In the genomic region with DNA sequence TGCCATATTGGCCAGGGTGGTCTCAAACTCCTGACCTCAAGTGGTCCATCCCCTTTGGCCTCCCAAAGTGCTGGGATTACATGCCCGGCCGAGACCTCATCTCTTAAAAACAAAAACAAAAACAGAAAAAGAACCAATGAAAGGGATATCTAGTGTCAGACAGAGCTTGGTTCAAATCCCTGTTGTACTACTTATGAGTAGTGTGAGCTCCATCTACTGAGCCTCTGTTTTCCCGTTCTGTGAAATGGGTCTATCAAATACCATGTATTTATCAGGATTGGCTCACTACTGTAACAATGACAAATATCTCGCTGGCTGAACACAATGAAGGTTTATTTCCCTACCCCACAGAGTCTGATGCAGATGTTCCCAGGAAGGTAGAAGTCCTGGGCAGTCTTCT, we compare ENCODE assay signal across 22 cellular contexts. TPM values are rescaled to one million over a fixed set of nuclear protein-coding genes. Genes with fewer than 3 reads are reported as not detected.
A peak's percentile ranks its signal among the peaks of the same experiment; 100 is the strongest.
DNase-seq lines count a peak whose midpoint lies in the region; ATAC-seq, FAIRE-seq and TF ChIP-seq lines count a peak whose summit lies in the region.
"Had no signal": no experiment of that assay in that cellular context is flagged by ENCODE, and none has a peak within 500 bp of the region (broad histone marks: within the 10 kb centered on the region; RNA-seq: fewer than 3 reads in every experiment).

No MANE protein-coding gene starts in this region.

- FAIRE-seq in HepG2 (lab: Jason Lieb, UNC) (no peak), A549 (lab: Jason Lieb, UNC) (no peak), K562 (lab: Jason Lieb, UNC) (no peak)
- FAIRE-seq: D721Med, G401.6, GM12891, GM19239 had no signal

- TF ChIP-seq EP300 in HepG2 (IDR thresholded peaks at IDR 0.05; ENCODE audit: low read depth in 2 of 2, low read length in 2 of 2) (no peak), HepG2 (CRISPR knock-in tag; IDR thresholded peaks at IDR 0.05; ENCODE audit: borderline replicate concordance) (no peak), A549 (IDR thresholded peaks at IDR 0.05) (no peak), K562 (IDR thresholded peaks at IDR 0.05; ENCODE audit: low read length) (no peak)

- peaks cover 19% of the 10 kb centered on the region for H3K27me3 Mint-ChIP-seq in neural progenitor cell (ENCODE audit: insufficient read depth, low read depth)
- peaks cover 7% of the 10 kb centered on the region for H3K27me3 Mint-ChIP-seq in activated T-helper 1 cell treated with anti-CD3 and anti-CD28 coated beads, Interleukin-12 subunit alpha, Interleukin-12 subunit beta, Interleukin-2, Interleukin-4 antibody, amounts not matched to agents 30 ng/mL and 10 ng/mL and 1 ng/mL, durations not matched to agents 14 hours and 24 hours and 36 hours (ENCODE audit: insufficient read depth)

- H3K27ac ChIP-seq in HepG2 (ENCODE audit: extremely low read length, insufficient read depth, low read length) (no peak overlapping the region), right lobe of liver (no peak overlapping the region), A549 (no peak overlapping the region), K562 (ENCODE audit: extremely low read depth, low read depth, low read length) (no peak overlapping the region), neural progenitor cell (no peak overlapping the region)
- H3K27ac ChIP-seq: 22Rv1, BLaER1, C4-2B had no signal

- no peak overlapping the region for H2AFZ ChIP-seq in HepG2 (ENCODE audit: low read length)
- no peak overlapping the region for H2AFZ ChIP-seq in K562 (ENCODE audit: low read depth, low read length)
- no peak overlapping the region for H2AFZ ChIP-seq in neural progenitor cell (replicated peaks)

- WGBS in HepG2 (ENCODE audit: low lambda C conversion rate) = 63% methylated on average over 4 of the region's 4 CpGs
- 92% methylated on average over 3 of the region's 4 CpGs for WGBS in right lobe of liver (ENCODE audit: insufficient coverage, low coverage, low lambda C conversion rate, missing lambda C conversion rate)
- 88% methylated on average over 4 of the region's 4 CpGs for WGBS in A549 (ENCODE audit: missing lambda C conversion rate)
- 43% methylated on average over 4 of the region's 4 CpGs for WGBS in K562 (ENCODE audit: insufficient coverage, low coverage, missing lambda C conversion rate)

- no peak for ATAC-seq in HepG2
- no peak for ATAC-seq in right lobe of liver
- no peak for ATAC-seq in A549
- ATAC-seq in K562 = no peak
- ATAC-seq: CD8-positive, alpha-beta T cell had no signal

- H4K20me1 ChIP-seq in HepG2 (ENCODE audit: insufficient read depth, low read length) = 0 out of 2 replicates have a peak, but pooled peaks cover 3% of the 10 kb centered on the region
- no peaks in the 10 kb centered on the region for H4K20me1 ChIP-seq in K562 (replicated peaks; ENCODE audit: control insufficient read depth, insufficient read depth, low read length)
- no peaks in the 10 kb centered on the region for H4K20me1 ChIP-seq in neural progenitor cell (ENCODE audit: low read depth)
- H4K20me1 ChIP-seq: BLaER1 had no signal

- TF ChIP-seq RAD21 in HepG2 (CRISPR knock-in tag; IDR thresholded peaks at IDR 0.05) = no peak
- TF ChIP-seq RAD21 in A549 (conservative IDR thresholded peaks at IDR 0.05 in 1 of 2, IDR thresholded peaks at IDR 0.05 in 1 of 2) = no peak
- TF ChIP-seq RAD21 in K562 (CRISPR knock-in tag; conservative IDR thresholded peaks at IDR 0.05 in 1 of 2, IDR thresholded peaks at IDR 0.05 in 1 of 2) = no peak

- POLR2A ChIA-PET in HepG2 (lab: Yijun Ruan, JAX) = interaction anchor here (1.0 kb wide), 1 partner anchor 37 kb away, joined by 3 read pairs; the partner anchor contains the start of gene HNF1A
- POLR2A ChIA-PET in A549 (lab: Yijun Ruan, JAX) = no interaction called here
- POLR2A ChIA-PET in K562 (lab: Yijun Ruan, JAX) = interaction anchor here (0.7 to 0.9 kb wide), 2 partner anchors 14 to 21 kb away, joined by 3 to 4 read pairs; no protein-coding TSS in a partner anchor

- in situ Hi-C loops in HepG2 (cut with HindIII; ENCODE audit: extremely low pct_ligation_motif_present, low pct_unique_long_range_greater_than_20kb) = no loop called here
- in situ Hi-C loops in K562 (cut with MboI) = no loop called here

- intact Hi-C loops in HepG2 (cut with micrococcal nuclease; ENCODE audit: unreplicated experiment) (loop anchor here (5.0 kb wide), 1 partner anchor 34 kb away; no protein-coding TSS in a partner anchor), right lobe of liver (cut with DNase I) (no loop called here), K562 (cut with micrococcal nuclease) (no loop called here)
- intact Hi-C loops in activated T-helper 1 cell treated with anti-CD3 and anti-CD28 coated beads, Interleukin-12 subunit alpha, Interleukin-12 subunit beta, Interleukin-2, Interleukin-4 antibody, amounts not matched to agents 30 ng/mL and 10 ng/mL and 1 ng/mL, durations not matched to agents 14 hours and 24 hours and 36 hours (cut with micrococcal nuclease) = no loop called here

- no peak for TF ChIP-seq CTCF in HepG2 (CRISPR knock-in tag; IDR thresholded peaks at IDR 0.05)
- no peak for TF ChIP-seq CTCF in right lobe of liver (IDR thresholded peaks at IDR 0.05)
- no peak for TF ChIP-seq CTCF in A549 (IDR thresholded peaks at IDR 0.05)
- TF ChIP-seq CTCF in K562 (IDR thresholded peaks at IDR 0.05 in 2 of 3, conservative IDR thresholded peaks at IDR 0.05 in 1 of 3; ENCODE audit: insufficient read depth in 2 of 3, low read depth in 1 of 3, low read length in 3 of 3) = no peak
- TF ChIP-seq CTCF in neural progenitor cell (IDR thresholded peaks at IDR 0.05) = no peak

- H3K9ac ChIP-seq in HepG2 (ENCODE audit: insufficient read depth, low read depth, low read length) = no peak overlapping the region
- no peak overlapping the region for H3K9ac ChIP-seq in K562 (ENCODE audit: insufficient read depth in 1 of 2, low read depth in 2 of 2, low read length in 2 of 2)
- no peak overlapping the region for H3K9ac ChIP-seq in neural progenitor cell
- H3K9ac ChIP-seq: BLaER1 had no signal

- no peaks in the 10 kb centered on the region; a peak in 1 of 5 replicates for H3K27me3 ChIP-seq in HepG2 (ENCODE audit: control insufficient read depth in 1 of 2, insufficient read depth in 2 of 2, low read length in 2 of 2)
- H3K27me3 ChIP-seq in right lobe of liver = no peaks in the 10 kb centered on the region
- H3K27me3 ChIP-seq in K562 (ENCODE audit: control insufficient read depth in 2 of 2, insufficient read depth in 2 of 2, low read length in 2 of 2) = peaks cover 5 to 7% of the 10 kb centered on the region in 2 experiments; a peak in 1 of 5 replicates
- no peaks in the 10 kb centered on the region for H3K27me3 ChIP-seq in neural progenitor cell
- H3K27me3 ChIP-seq: BE2C, BLaER1 had no signal

- H3F3A ChIP-seq in neural progenitor cell (ENCODE audit: low read depth) = no peaks in the 10 kb centered on the region

- H3K36me3 ChIP-seq in HepG2 (replicated peaks in 1 of 2; ENCODE audit: control insufficient read depth in 1 of 2, insufficient read depth in 2 of 2, low read length in 2 of 2) (no peaks in the 10 kb centered on the region), right lobe of liver (no peaks in the 10 kb centered on the region), K562 (ENCODE audit: control insufficient read depth, insufficient read depth, low read length) (no peaks in the 10 kb centered on the region), neural progenitor cell (no peaks in the 10 kb centered on the region)
- H3K36me3 ChIP-seq: BE2C, BLaER1 had no signal

- H3K4me3 Mint-ChIP-seq in neural progenitor cell = no peak overlapping the region
- H3K4me3 Mint-ChIP-seq in activated T-helper 1 cell treated with anti-CD3 and anti-CD28 coated beads, Interleukin-12 subunit alpha, Interleukin-12 subunit beta, Interleukin-2, Interleukin-4 antibody, amounts not matched to agents 30 ng/mL and 10 ng/mL and 1 ng/mL, durations not matched to agents 14 hours and 24 hours and 36 hours = no peak overlapping the region
- H3K4me3 Mint-ChIP-seq: CD4-positive, alpha-beta T cell; CD8-positive, alpha-beta T cell had no signal

- peaks cover 58% of the 10 kb centered on the region for H3K4me1 ChIP-seq in HepG2 (ENCODE audit: insufficient read depth, low read length)
- H3K4me1 ChIP-seq in right lobe of liver = no peaks in the 10 kb centered on the region
- H3K4me1 ChIP-seq in A549 = peaks cover 4% of the 10 kb centered on the region; the same call in 1 of the 3 replicates
- H3K4me1 ChIP-seq in K562 (replicated peaks in 1 of 2; ENCODE audit: control insufficient read depth in 2 of 2, insufficient read depth in 2 of 2, low read length in 2 of 2) = peaks cover 3 to 6% of the 10 kb centered on the region in 2 experiments; a peak in 2 of 5 replicates
- no peaks in the 10 kb centered on the region for H3K4me1 ChIP-seq in neural progenitor cell
- H3K4me1 ChIP-seq: BE2C, BLaER1 had no signal

- H3K9me1 ChIP-seq in K562 (ENCODE audit: control insufficient read depth, insufficient read depth, low read length) = no peaks in the 10 kb centered on the region

- H3K9me3 ChIP-seq in HepG2 (ENCODE audit: low read length) (no peaks in the 10 kb centered on the region), right lobe of liver (no peaks in the 10 kb centered on the region), A549 (no peaks in the 10 kb centered on the region), K562 (replicated peaks; ENCODE audit: control insufficient read depth, insufficient read depth, low read depth, low read length) (no peaks in the 10 kb centered on the region), neural progenitor cell (ENCODE audit: low read depth) (no peaks in the 10 kb centered on the region)
- H3K9me3 ChIP-seq: BE2C, BLaER1, Caco-2 had no signal

- H3K36me3 Mint-ChIP-seq in neural progenitor cell = no peaks in the 10 kb centered on the region
- no peaks in the 10 kb centered on the region for H3K36me3 Mint-ChIP-seq in activated T-helper 1 cell treated with anti-CD3 and anti-CD28 coated beads, Interleukin-12 subunit alpha, Interleukin-12 subunit beta, Interleukin-2, Interleukin-4 antibody, amounts not matched to agents 30 ng/mL and 10 ng/mL and 1 ng/mL, durations not matched to agents 14 hours and 24 hours and 36 hours (ENCODE audit: low read depth)
- H3K36me3 Mint-ChIP-seq: CD8-positive, alpha-beta T cell had no signal

- peak overlapping the region; percentile 44 for H3K4me2 ChIP-seq in HepG2 (ENCODE audit: low read depth, low read length)
- H3K4me2 ChIP-seq in A549 = no peak overlapping the region
- H3K4me2 ChIP-seq in K562 (ENCODE audit: insufficient read depth, low read length) = no peak overlapping the region
- H3K4me2 ChIP-seq in neural progenitor cell = no peak overlapping the region
- H3K4me2 ChIP-seq: BLaER1 had no signal

- BruUV-seq in HepG2 (replicated peaks; lab: Mats Ljungman, UMichigan) (no TSS peak), K562 (replicated peaks; lab: Mats Ljungman, UMichigan) (no TSS peak)

- CTCF ChIA-PET in HepG2 (lab: Yijun Ruan, JAX; ENCODE audit: low intra/inter-chr PET ratio, low total read pairs) = no interaction called here
- CTCF ChIA-PET in A549 (lab: Yijun Ruan, JAX) = interaction anchor here (1.2 to 1.5 kb wide), 4 partner anchors 12 to 359 kb away, joined by 3 to 8 read pairs (median 5); no protein-coding TSS in a partner anchor
- CTCF ChIA-PET in K562 (lab: Yijun Ruan, JAX; ENCODE audit: low intra/inter-chr PET ratio) = no interaction called here

- TF ChIP-seq POLR2A in HepG2 (IDR thresholded peaks at IDR 0.05; ENCODE audit: insufficient read depth in 1 of 2, low read depth in 2 of 2, low read length in 2 of 2) (no peak), right lobe of liver (IDR thresholded peaks at IDR 0.05) (no peak), A549 (IDR thresholded peaks at IDR 0.05; ENCODE audit: low read length) (no peak), K562 (conservative IDR thresholded peaks at IDR 0.05) (no peak)

- H3K27ac Mint-ChIP-seq in neural progenitor cell = peak overlapping the region; percentile 79
- H3K27ac Mint-ChIP-seq in activated T-helper 1 cell treated with anti-CD3 and anti-CD28 coated beads, Interleukin-12 subunit alpha, Interleukin-12 subunit beta, Interleukin-2, Interleukin-4 antibody, amounts not matched to agents 30 ng/mL and 10 ng/mL and 1 ng/mL, durations not matched to agents 14 hours and 24 hours and 36 hours = no peak overlapping the region
- H3K27ac Mint-ChIP-seq: CD4-positive, alpha-beta T cell; CD8-positive, alpha-beta T cell had no signal

- no peaks in the 10 kb centered on the region for H3K9me3 Mint-ChIP-seq in neural progenitor cell
- no peaks in the 10 kb centered on the region for H3K9me3 Mint-ChIP-seq in activated T-helper 1 cell treated with anti-CD3 and anti-CD28 coated beads, Interleukin-12 subunit alpha, Interleukin-12 subunit beta, Interleukin-2, Interleukin-4 antibody, amounts not matched to agents 30 ng/mL and 10 ng/mL and 1 ng/mL, durations not matched to agents 14 hours and 24 hours and 36 hours
- H3K9me3 Mint-ChIP-seq: CD4-positive, alpha-beta T cell; CD8-positive, alpha-beta T cell had no signal

- no peak overlapping the region for H3K4me3 ChIP-seq in HepG2 (replicated peaks in 1 of 3; ENCODE audit: insufficient read depth in 1 of 3, low read depth in 2 of 3, low read length in 3 of 3)
- no peak overlapping the region for H3K4me3 ChIP-seq in right lobe of liver
- no peak overlapping the region for H3K4me3 ChIP-seq in A549
- H3K4me3 ChIP-seq in K562 = no peak overlapping the region
- no peak overlapping the region for H3K4me3 ChIP-seq in neural progenitor cell
- H3K4me3 ChIP-seq: BLaER1 had no signal

- H3K79me2 ChIP-seq in HepG2 (ENCODE audit: insufficient read depth, low read length) (no peaks in the 10 kb centered on the region), K562 (ENCODE audit: control insufficient read depth, insufficient read depth, low read length) (no peaks in the 10 kb centered on the region), neural progenitor cell (ENCODE audit: low read depth) (no peaks in the 10 kb centered on the region)

- DNase-seq in HepG2 (ENCODE audit: low spot score) (no peak), right lobe of liver (no peak), A549 (ENCODE audit: low read depth in 1 of 2, low spot score in 1 of 2) (no peak), K562 (ENCODE audit: extremely low read depth in 1 of 4, low spot score in 3 of 4) (no peak), neural progenitor cell (ENCODE audit: low spot score) (no peak)
- DNase-seq in activated effector memory CD4-positive, alpha-beta T cell treated with Interleukin-2 at 50 U/mL for 16 hours = no peak
- DNase-seq in activated T-helper 1 cell treated with anti-CD3 and anti-CD28 coated beads, Interleukin-12 subunit alpha, Interleukin-12 subunit beta, Interleukin-2, Interleukin-4 antibody, amounts not matched to agents 30 ng/mL and 10 ng/mL and 1 ng/mL, durations not matched to agents 14 hours and 24 hours and 36 hours (ENCODE audit: low spot score) = no peak
- DNase-seq: BE2C; Caco-2; Calu3; CD4-positive, alpha-beta T cell; CD8-positive, alpha-beta T cell had no signal

- H3K4me1 Mint-ChIP-seq in neural progenitor cell = peaks cover 2% of the 10 kb centered on the region
- peaks cover 5% of the 10 kb centered on the region for H3K4me1 Mint-ChIP-seq in activated T-helper 1 cell treated with anti-CD3 and anti-CD28 coated beads, Interleukin-12 subunit alpha, Interleukin-12 subunit beta, Interleukin-2, Interleukin-4 antibody, amounts not matched to agents 30 ng/mL and 10 ng/mL and 1 ng/mL, durations not matched to agents 14 hours and 24 hours and 36 hours (ENCODE audit: low read depth)

RNA-seq across cellular contexts. Expression of gene HNF1A, which starts 36.9 kb away (rescaled TPM):
- 27.0 and 34.7 TPM in 2 replicates for total RNA-seq in HepG2 (2016; rRNA removed; fragmentation: Illumina TruSeq; extraction: Trizol)
- total RNA-seq in HepG2 (2016; cell fraction: cytosol; rRNA removed; fragmentation: Illumina TruSeq; extraction: Trizol; ENCODE audit: low read depth) = 8.0 and 9.3 TPM in 2 replicates
- total RNA-seq in HepG2 (2016; cell fraction: insoluble cytoplasmic fraction; rRNA removed; fragmentation: Illumina TruSeq; extraction: Trizol) = 23.4 and 36.7 TPM in 2 replicates
- total RNA-seq in HepG2 (2016; cell fraction: membrane; rRNA removed; fragmentation: Illumina TruSeq; extraction: Trizol) = 19.4 and 20.4 TPM in 2 replicates
- 29.9 and 31.7 TPM in 2 replicates for total RNA-seq in HepG2 (2016; cell fraction: nucleus; rRNA removed; fragmentation: Illumina TruSeq; extraction: Trizol)
- polyA plus RNA-seq in HepG2 (2011; rRNA removed) = 13.4 and 18.2 TPM in 2 replicates
- polyA plus RNA-seq in HepG2 (2011; cell fraction: cytosol; rRNA removed) = 7.6 and 12.7 TPM in 2 replicates
- 41.8 and 43.1 TPM in 2 replicates for polyA plus RNA-seq in HepG2 (2011; cell fraction: nucleus; rRNA removed)
- polyA plus RNA-seq in HepG2 (2012) = 21.5 and 22.4 TPM in 2 replicates
- polyA plus RNA-seq in HepG2 (2016; cell fraction: cytosol; fragmentation: Illumina TruSeq; extraction: Trizol; ENCODE audit: low read depth) = 6.0 and 7.0 TPM in 2 replicates
- 27.7 and 38.7 TPM in 2 replicates for polyA plus RNA-seq in HepG2 (2016; cell fraction: insoluble cytoplasmic fraction; fragmentation: Illumina TruSeq; extraction: Trizol; ENCODE audit: low read depth)
- polyA plus RNA-seq in HepG2 (2016; cell fraction: membrane; fragmentation: Illumina TruSeq; extraction: Trizol; ENCODE audit: low read depth) = 13.6 and 14.7 TPM in 2 replicates
- polyA plus RNA-seq in HepG2 (2016; cell fraction: nucleus; fragmentation: Illumina TruSeq; extraction: Trizol; ENCODE audit: insufficient read depth, low read depth) = 64.2 and 66.0 TPM in 2 replicates
- polyA minus RNA-seq in HepG2 (2011; rRNA and poly(A)+ RNA removed; ENCODE audit: low replicate concordance) = 56.3 TPM in 1 of 2 replicates, not detected in the other
- 14.7 and 17.2 TPM in 2 replicates for polyA minus RNA-seq in HepG2 (2011; cell fraction: cytosol; rRNA and poly(A)+ RNA removed)
- polyA minus RNA-seq in HepG2 (2011; cell fraction: nucleus; rRNA and poly(A)+ RNA removed) = 16.5 and 21.5 TPM in 2 replicates
- total RNA-seq in right lobe of liver = 10 to 100 TPM in 5 of 6 experiments, 1 to 10 TPM in 1; 9.8 to 20.5 (median 19.0) TPM
- polyA plus RNA-seq in A549 (2011; rRNA removed) = 2.6 and 4.0 TPM in 2 replicates
- 4.3 and 6.9 TPM in 2 replicates for polyA plus RNA-seq in A549 (2012; cell fraction: cytosol; rRNA removed)
- polyA plus RNA-seq in A549 (2012; cell fraction: nucleus; rRNA removed) = 12.5 and 15.9 TPM in 2 replicates
- 5.7 to 7.3 TPM (median 6.8 TPM) in 3 replicates for polyA plus RNA-seq in A549 (2017; fragmentation: RNase III; extraction: RNeasy Plus Mini Kit Qiagen cat#74134 plus additional on column Dnase treatment)
- polyA minus RNA-seq in A549 (2011; rRNA and poly(A)+ RNA removed) = 5.2 TPM in 2 replicates
- not detected in 2 replicates for total RNA-seq in K562 (2011; cell fraction: chromatin; rRNA removed; ENCODE audit: low replicate concordance)
- 0.17 TPM in 1 of 2 replicates, not detected in the other for total RNA-seq in K562 (2011; cell fraction: nucleolus; rRNA removed)
- total RNA-seq in K562 (2011; cell fraction: nucleoplasm; rRNA removed) = not detected in 2 replicates
- total RNA-seq in K562 (2014; rRNA removed) = not detected in 2 replicates
- total RNA-seq in K562 (2014; rRNA removed; fragmentation: Illumina TruSeq; extraction: Trizol) = not detected in 2 replicates
- not detected in 2 replicates for total RNA-seq in K562 (2015; rRNA removed; fragmentation: Illumina TruSeq; extraction: Trizol)
- total RNA-seq in K562 (2021) = not detected in 2 replicates
- not detected in 2 replicates for polyA plus RNA-seq in K562 (2011; rRNA removed)
- 0.03 TPM in 1 of 2 replicates, not detected in the other for polyA plus RNA-seq in K562 (2011; cell fraction: cytosol; rRNA removed)
- polyA plus RNA-seq in K562 (2011; cell fraction: nucleus; rRNA removed) = not detected in 2 replicates
- polyA plus RNA-seq in K562 (2012) = 0.03 TPM in 1 of 2 replicates, not detected in the other
- polyA plus RNA-seq in K562 (2014; fragmentation: Illumina TruSeq; extraction: Trizol) = not detected in 2 replicates
- polyA plus RNA-seq in K562 (2014; fragmentation: Nextera tagmentation; extraction: Ambion mirVana) = not detected
- not detected in 2 replicates for polyA plus RNA-seq in K562 (2014; rRNA removed)
- polyA minus RNA-seq in K562 (2011; rRNA and poly(A)+ RNA removed) = not detected in 2 replicates
- not detected in 2 replicates for polyA minus RNA-seq in K562 (2011; cell fraction: cytosol; rRNA and poly(A)+ RNA removed)
- polyA minus RNA-seq in K562 (2011; cell fraction: nucleus; rRNA and poly(A)+ RNA removed) = not detected in 2 replicates
- not detected in 2 replicates for total RNA-seq in neural progenitor cell (ENCODE audit: low replicate concordance)
- total RNA-seq in activated T-helper 1 cell treated with anti-CD3 and anti-CD28 coated beads, Interleukin-12 subunit alpha, Interleukin-12 subunit beta, Interleukin-2, Interleukin-4 antibody, amounts not matched to agents 30 ng/mL and 10 ng/mL and 1 ng/mL, durations not matched to agents 14 hours and 24 hours and 36 hours = not detected in 2 replicates
- total RNA-seq: A172; A673; CD4-positive, alpha-beta T cell; CD8-positive, alpha-beta T cell had no signal
- polyA plus RNA-seq: AG04450 had no signal

RNA-seq across cellular contexts. Expression of gene SPPL3, which starts 37.3 kb away (rescaled TPM):
- total RNA-seq in HepG2 (2016; rRNA removed; fragmentation: Illumina TruSeq; extraction: Trizol) (6.6 and 9.1 TPM in 2 replicates), right lobe of liver (10 to 100 TPM; 10.7 to 26.6 (median 16.9) TPM), K562 (2014; rRNA removed) (2.9 and 4.2 TPM in 2 replicates), K562 (2014; rRNA removed; fragmentation: Illumina TruSeq; extraction: Trizol) (7.1 and 8.3 TPM in 2 replicates), K562 (2015; rRNA removed; fragmentation: Illumina TruSeq; extraction: Trizol) (6.9 and 7.4 TPM in 2 replicates), K562 (2021) (21.6 and 23.8 TPM in 2 replicates), neural progenitor cell (ENCODE audit: low replicate concordance) (12.9 and 25.8 TPM in 2 replicates)
- 16.1 and 16.2 TPM in 2 replicates for total RNA-seq in HepG2 (2016; cell fraction: cytosol; rRNA removed; fragmentation: Illumina TruSeq; extraction: Trizol; ENCODE audit: low read depth)
- total RNA-seq in HepG2 (2016; cell fraction: insoluble cytoplasmic fraction; rRNA removed; fragmentation: Illumina TruSeq; extraction: Trizol) = 5.8 and 9.4 TPM in 2 replicates
- total RNA-seq in HepG2 (2016; cell fraction: membrane; rRNA removed; fragmentation: Illumina TruSeq; extraction: Trizol) = 9.0 and 12.3 TPM in 2 replicates
- total RNA-seq in HepG2 (2016; cell fraction: nucleus; rRNA removed; fragmentation: Illumina TruSeq; extraction: Trizol) = 11.6 and 15.6 TPM in 2 replicates
- polyA plus RNA-seq in HepG2 (2011; rRNA removed) (8.9 and 10.8 TPM in 2 replicates), A549 (2011; rRNA removed) (26.6 and 32.6 TPM in 2 replicates), A549 (2017; fragmentation: RNase III; extraction: RNeasy Plus Mini Kit Qiagen cat#74134 plus additional on column Dnase treatment) (25.0 to 26.5 TPM (median 25.1 TPM) in 3 replicates), K562 (2011; rRNA removed) (6.4 and 7.4 TPM in 2 replicates), K562 (2014; fragmentation: Illumina TruSeq; extraction: Trizol) (28.6 and 32.1 TPM in 2 replicates), K562 (2014; fragmentation: Nextera tagmentation; extraction: Ambion mirVana) (1 to 10 TPM; 3.8 to 5.3 TPM), K562 (2014; rRNA removed) (6.2 and 6.6 TPM in 2 replicates)
- polyA plus RNA-seq in HepG2 (2011; cell fraction: cytosol; rRNA removed) = 9.6 and 10.2 TPM in 2 replicates
- 8.3 and 9.2 TPM in 2 replicates for polyA plus RNA-seq in HepG2 (2011; cell fraction: nucleus; rRNA removed)
- 15.1 and 20.8 TPM in 2 replicates for polyA plus RNA-seq in HepG2 (2012)
- polyA plus RNA-seq in HepG2 (2016; cell fraction: cytosol; fragmentation: Illumina TruSeq; extraction: Trizol; ENCODE audit: low read depth) = 10.5 and 11.9 TPM in 2 replicates
- 20.3 and 26.4 TPM in 2 replicates for polyA plus RNA-seq in HepG2 (2016; cell fraction: insoluble cytoplasmic fraction; fragmentation: Illumina TruSeq; extraction: Trizol; ENCODE audit: low read depth)
- 27.5 and 28.3 TPM in 2 replicates for polyA plus RNA-seq in HepG2 (2016; cell fraction: membrane; fragmentation: Illumina TruSeq; extraction: Trizol; ENCODE audit: low read depth)
- 33.3 and 34.0 TPM in 2 replicates for polyA plus RNA-seq in HepG2 (2016; cell fraction: nucleus; fragmentation: Illumina TruSeq; extraction: Trizol; ENCODE audit: insufficient read depth, low read depth)
- 42.1 and 63.4 TPM in 2 replicates for polyA minus RNA-seq in HepG2 (2011; rRNA and poly(A)+ RNA removed; ENCODE audit: low replicate concordance)
- 18.7 and 19.3 TPM in 2 replicates for polyA minus RNA-seq in HepG2 (2011; cell fraction: cytosol; rRNA and poly(A)+ RNA removed)
- 14.2 and 16.1 TPM in 2 replicates for polyA minus RNA-seq in HepG2 (2011; cell fraction: nucleus; rRNA and poly(A)+ RNA removed)
- polyA plus RNA-seq in A549 (2012; cell fraction: cytosol; rRNA removed) = 26.1 and 40.0 TPM in 2 replicates
- polyA plus RNA-seq in A549 (2012; cell fraction: nucleus; rRNA removed) = 24.0 and 32.2 TPM in 2 replicates
- polyA minus RNA-seq in A549 (2011; rRNA and poly(A)+ RNA removed) = 72.3 and 83.3 TPM in 2 replicates
- total RNA-seq in K562 (2011; cell fraction: chromatin; rRNA removed; ENCODE audit: low replicate concordance) = 25.1 and 48.4 TPM in 2 replicates
- 15.8 and 16.1 TPM in 2 replicates for total RNA-seq in K562 (2011; cell fraction: nucleolus; rRNA removed)
- total RNA-seq in K562 (2011; cell fraction: nucleoplasm; rRNA removed) = 39.8 and 62.4 TPM in 2 replicates
- 10.3 and 12.7 TPM in 2 replicates for polyA plus RNA-seq in K562 (2011; cell fraction: cytosol; rRNA removed)
- polyA plus RNA-seq in K562 (2011; cell fraction: nucleus; rRNA removed) = 7.9 and 10.3 TPM in 2 replicates
- 9.3 and 23.9 TPM in 2 replicates for polyA plus RNA-seq in K562 (2012)
- polyA minus RNA-seq in K562 (2011; rRNA and poly(A)+ RNA removed) = 13.7 and 19.4 TPM in 2 replicates
- polyA minus RNA-seq in K562 (2011; cell fraction: cytosol; rRNA and poly(A)+ RNA removed) = 14.9 and 19.3 TPM in 2 replicates
- polyA minus RNA-seq in K562 (2011; cell fraction: nucleus; rRNA and poly(A)+ RNA removed) = 6.1 and 6.2 TPM in 2 replicates
- total RNA-seq in activated T-helper 1 cell treated with anti-CD3 and anti-CD28 coated beads, Interleukin-12 subunit alpha, Interleukin-12 subunit beta, Interleukin-2, Interleukin-4 antibody, amounts not matched to agents 30 ng/mL and 10 ng/mL and 1 ng/mL, durations not matched to agents 14 hours and 24 hours and 36 hours = 27.3 and 31.2 TPM in 2 replicates

Comparison
In these comparisons a context has a peak if more than half of its experiments do, and no peak if none do; other contexts are left out.
1. Of the 241 proteins assayed by ChIP-seq in both HepG2 and K562: peak only in HepG2: CHD4; only in K562: ADNP, HDAC2 and ZNF121; in both: KDM1A; in neither: 236.